ENCODE assay signal across 1 cellular context in the genomic region with DNA sequence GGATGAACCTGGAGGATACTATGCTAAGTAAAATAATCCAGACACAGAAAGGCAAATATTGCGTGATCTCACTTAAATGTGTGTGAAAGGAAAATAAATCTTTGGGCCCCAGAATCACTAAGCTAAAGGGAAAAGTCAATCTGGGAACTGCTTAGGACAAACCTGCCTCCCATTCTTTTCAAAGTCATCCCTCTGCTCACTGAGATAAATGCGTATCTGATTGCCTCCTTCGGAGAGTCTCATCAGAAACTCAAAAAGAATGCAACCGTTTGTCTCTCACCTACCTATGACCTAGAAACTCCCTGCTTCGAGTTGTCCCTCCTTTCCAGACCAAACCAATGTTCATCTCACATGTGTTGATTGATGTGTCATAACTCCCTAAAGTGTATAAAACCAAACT.
TF ChIP-seq lines count a peak whose summit lies in the region.

No MANE protein-coding gene starts in this region.

TF ChIP-seq in GM23338, 12 proteins besides CTCF, POLR2A, EP300 and RAD21 (continued from another document):
- TF ChIP-seq, protein P1, sequence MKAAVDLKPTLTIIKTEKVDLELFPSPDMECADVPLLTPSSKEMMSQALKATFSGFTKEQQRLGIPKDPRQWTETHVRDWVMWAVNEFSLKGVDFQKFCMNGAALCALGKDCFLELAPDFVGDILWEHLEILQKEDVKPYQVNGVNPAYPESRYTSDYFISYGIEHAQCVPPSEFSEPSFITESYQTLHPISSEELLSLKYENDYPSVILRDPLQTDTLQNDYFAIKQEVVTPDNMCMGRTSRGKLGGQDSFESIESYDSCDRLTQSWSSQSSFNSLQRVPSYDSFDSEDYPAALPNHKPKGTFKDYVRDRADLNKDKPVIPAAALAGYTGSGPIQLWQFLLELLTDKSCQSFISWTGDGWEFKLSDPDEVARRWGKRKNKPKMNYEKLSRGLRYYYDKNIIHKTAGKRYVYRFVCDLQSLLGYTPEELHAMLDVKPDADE (IDR thresholded peaks at IDR 0.05): no peak
